1 cellular context compared by ENCODE assay signal in the genomic region with DNA sequence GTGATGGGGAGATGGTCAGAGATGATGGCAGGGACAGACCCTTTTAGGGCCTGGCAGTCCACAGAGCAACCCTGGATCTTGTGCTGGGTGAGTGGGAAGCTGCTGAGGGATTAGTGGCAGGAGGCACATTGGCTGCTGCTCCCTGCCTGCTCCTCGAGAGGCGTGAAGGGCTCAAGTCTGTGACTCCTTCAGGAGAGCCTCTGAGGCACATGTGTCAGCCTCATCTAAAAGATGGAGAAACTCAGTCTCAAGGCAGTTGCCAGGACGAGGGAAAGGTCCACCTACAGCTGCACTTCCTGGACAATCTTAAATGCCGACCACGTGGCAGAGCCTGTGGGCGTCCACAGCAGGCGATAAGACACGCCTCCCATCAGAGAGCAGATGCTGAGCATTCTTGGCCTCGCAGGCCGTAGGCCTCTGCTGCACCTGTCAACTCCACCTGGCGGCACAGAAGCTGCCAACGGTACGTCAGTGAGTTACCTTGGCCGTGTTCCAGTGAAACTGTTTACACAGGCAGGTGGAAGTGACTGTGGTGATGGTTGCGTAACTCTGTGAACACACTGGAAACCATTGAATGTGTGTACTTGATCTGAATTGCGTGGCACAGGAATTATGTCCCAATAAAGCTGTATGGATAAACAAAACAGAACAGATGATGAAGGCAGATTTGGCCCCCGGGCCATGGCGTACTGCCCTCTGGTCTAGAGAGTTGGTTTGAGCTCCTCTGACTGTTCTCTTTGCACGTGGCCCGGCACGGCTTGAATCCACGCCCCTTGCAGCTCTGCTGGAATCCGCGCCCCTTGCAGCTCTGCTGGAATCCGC.
TF ChIP-seq lines count a peak whose summit lies in the region.

No MANE protein-coding gene starts in this region.

TF ChIP-seq in HCT116, 20 proteins besides CTCF, POLR2A, EP300 and RAD21 (continued from another document):
- TF ChIP-seq, protein P1, sequence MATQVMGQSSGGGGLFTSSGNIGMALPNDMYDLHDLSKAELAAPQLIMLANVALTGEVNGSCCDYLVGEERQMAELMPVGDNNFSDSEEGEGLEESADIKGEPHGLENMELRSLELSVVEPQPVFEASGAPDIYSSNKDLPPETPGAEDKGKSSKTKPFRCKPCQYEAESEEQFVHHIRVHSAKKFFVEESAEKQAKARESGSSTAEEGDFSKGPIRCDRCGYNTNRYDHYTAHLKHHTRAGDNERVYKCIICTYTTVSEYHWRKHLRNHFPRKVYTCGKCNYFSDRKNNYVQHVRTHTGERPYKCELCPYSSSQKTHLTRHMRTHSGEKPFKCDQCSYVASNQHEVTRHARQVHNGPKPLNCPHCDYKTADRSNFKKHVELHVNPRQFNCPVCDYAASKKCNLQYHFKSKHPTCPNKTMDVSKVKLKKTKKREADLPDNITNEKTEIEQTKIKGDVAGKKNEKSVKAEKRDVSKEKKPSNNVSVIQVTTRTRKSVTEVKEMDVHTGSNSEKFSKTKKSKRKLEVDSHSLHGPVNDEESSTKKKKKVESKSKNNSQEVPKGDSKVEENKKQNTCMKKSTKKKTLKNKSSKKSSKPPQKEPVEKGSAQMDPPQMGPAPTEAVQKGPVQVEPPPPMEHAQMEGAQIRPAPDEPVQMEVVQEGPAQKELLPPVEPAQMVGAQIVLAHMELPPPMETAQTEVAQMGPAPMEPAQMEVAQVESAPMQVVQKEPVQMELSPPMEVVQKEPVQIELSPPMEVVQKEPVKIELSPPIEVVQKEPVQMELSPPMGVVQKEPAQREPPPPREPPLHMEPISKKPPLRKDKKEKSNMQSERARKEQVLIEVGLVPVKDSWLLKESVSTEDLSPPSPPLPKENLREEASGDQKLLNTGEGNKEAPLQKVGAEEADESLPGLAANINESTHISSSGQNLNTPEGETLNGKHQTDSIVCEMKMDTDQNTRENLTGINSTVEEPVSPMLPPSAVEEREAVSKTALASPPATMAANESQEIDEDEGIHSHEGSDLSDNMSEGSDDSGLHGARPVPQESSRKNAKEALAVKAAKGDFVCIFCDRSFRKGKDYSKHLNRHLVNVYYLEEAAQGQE (IDR thresholded peaks at IDR 0.05; ENCODE audit: low read depth) = no peak
- TF ChIP-seq EGR1 (IDR thresholded peaks at IDR 0.05; ENCODE audit: low read depth) = no peak
